Comparison of ENCODE assay signal across 25 cellular contexts in the genomic region with DNA sequence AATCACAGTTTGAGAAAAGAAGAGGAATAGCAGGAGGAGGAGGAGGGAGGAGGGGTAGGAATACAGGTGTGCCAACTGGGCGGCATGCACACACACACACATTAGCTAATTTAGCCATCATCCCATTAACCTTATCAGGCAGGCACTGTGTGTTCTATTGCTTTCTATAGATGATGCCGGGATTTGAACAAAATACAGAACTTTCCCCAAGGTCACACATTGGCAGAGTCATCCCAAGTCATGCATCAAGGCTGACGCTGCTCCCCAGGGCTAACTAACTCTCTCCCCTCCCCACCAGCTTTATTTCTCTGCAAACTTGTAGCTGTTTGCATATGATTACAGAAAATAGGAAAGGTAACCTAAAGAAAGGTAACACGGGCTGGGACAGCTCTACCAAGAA.
DNase-seq lines count a peak whose midpoint lies in the region; ATAC-seq and TF ChIP-seq lines count a peak whose summit lies in the region.
"Had no signal": no experiment of that assay in that cellular context is flagged by ENCODE, and none has a peak within 500 bp of the region (broad histone marks: within the 10 kb centered on the region; RNA-seq: fewer than 3 reads in every experiment).

No MANE protein-coding gene starts in this region.

- no peak for TF ChIP-seq EP300 in gastroesophageal sphincter (IDR thresholded peaks at IDR 0.05)

- TF ChIP-seq POLR2A in gastroesophageal sphincter (IDR thresholded peaks at IDR 0.05) (no peak), prostate gland (IDR thresholded peaks at IDR 0.05) (no peak)

- H3K27ac Mint-ChIP-seq in activated T-helper 2 cell treated with anti-CD3 and anti-CD28 coated beads, Interferon-gamma antibody, Interleukin-2, Interleukin-4, amounts not matched to agents 10 μg/mL and 5 μg/mL and 100 μg/mL, durations not matched to agents 14 hours and 24 hours and 36 hours: no peak overlapping the region
- H3K27ac Mint-ChIP-seq: activated CD4-positive, alpha-beta T cell treated with anti-CD3 and anti-CD28 coated beads for 36 hours; activated T-helper 1 cell treated with anti-CD3 and anti-CD28 coated beads, Interleukin-12 subunit alpha, Interleukin-12 subunit beta, Interleukin-2, Interleukin-4 antibody, amounts not matched to agents 30 ng/mL and 10 ng/mL and 1 ng/mL, durations not matched to agents 14 hours and 24 hours and 36 hours; dendritic cell treated with granulocyte-macrophage colony-stimulating factor and Interleukin-4, amounts not matched to agents 40 ng/mL and 50 ng/mL, for 4 days; stimulated activated naive CD8-positive, alpha-beta T cell treated with anti-CD3 and anti-CD28 coated beads, Interleukin-15, Interleukin-2, amounts not matched to agents 100 ng/mL and 50 ng/mL, for 24 hours had no signal

- H3K27ac ChIP-seq in right cardiac atrium (ENCODE audit: low read length): peak overlapping the region; percentile 42
- H3K27ac ChIP-seq in gastroesophageal sphincter: peak overlapping the region; percentile 89 to 97 (median 92)
- H3K27ac ChIP-seq in prostate gland: peak overlapping the region; percentile 70 to 72
- H3K27ac ChIP-seq: BLaER1, RWPE1 had no signal

- H3K4me1 ChIP-seq in right cardiac atrium (ENCODE audit: control insufficient read depth, insufficient read depth, low read length): peaks cover 19% of the 10 kb centered on the region
- H3K4me1 ChIP-seq in gastroesophageal sphincter: peaks cover 18 to 67% (median 41%) of the 10 kb centered on the region in 3 donors
- peaks cover 20% of the 10 kb centered on the region for H3K4me1 ChIP-seq in prostate gland (replicated peaks)

- no peak for TF ChIP-seq CTCF in gastroesophageal sphincter (IDR thresholded peaks at IDR 0.05)
- no peak for TF ChIP-seq CTCF in prostate gland (IDR thresholded peaks at IDR 0.05)

- no peak overlapping the region for H3K4me3 Mint-ChIP-seq in activated T-helper 2 cell treated with anti-CD3 and anti-CD28 coated beads, Interferon-gamma antibody, Interleukin-2, Interleukin-4, amounts not matched to agents 10 μg/mL and 5 μg/mL and 100 μg/mL, durations not matched to agents 14 hours and 24 hours and 36 hours (ENCODE audit: low read depth)
- H3K4me3 Mint-ChIP-seq: activated CD4-positive, alpha-beta T cell treated with anti-CD3 and anti-CD28 coated beads for 36 hours; activated T-helper 1 cell treated with anti-CD3 and anti-CD28 coated beads, Interleukin-12 subunit alpha, Interleukin-12 subunit beta, Interleukin-2, Interleukin-4 antibody, amounts not matched to agents 30 ng/mL and 10 ng/mL and 1 ng/mL, durations not matched to agents 14 hours and 24 hours and 36 hours; dendritic cell treated with granulocyte-macrophage colony-stimulating factor and Interleukin-4, amounts not matched to agents 40 ng/mL and 50 ng/mL, for 4 days; naive B cell; stimulated activated naive CD8-positive, alpha-beta T cell treated with anti-CD3 and anti-CD28 coated beads, Interleukin-15, Interleukin-2, amounts not matched to agents 100 ng/mL and 50 ng/mL, for 24 hours had no signal

- H3K36me3 Mint-ChIP-seq in activated T-helper 2 cell treated with anti-CD3 and anti-CD28 coated beads, Interferon-gamma antibody, Interleukin-2, Interleukin-4, amounts not matched to agents 10 μg/mL and 5 μg/mL and 100 μg/mL, durations not matched to agents 14 hours and 24 hours and 36 hours (ENCODE audit: low read depth): no peaks in the 10 kb centered on the region
- H3K36me3 Mint-ChIP-seq: naive B cell had no signal

- no peak for DNase-seq in right cardiac atrium
- DNase-seq in left ventricle myocardium superior: no peak
- no peak for DNase-seq in prostate gland (ENCODE audit: low spot score)
- no peak for DNase-seq in SW 1271 (lab: John Stamatoyannopoulos, UW)
- DNase-seq in LoVo (ENCODE audit: low spot score): no peak
- no peak for DNase-seq in activated T-helper 2 cell treated with anti-CD3 and anti-CD28 coated beads, Interferon-gamma antibody, Interleukin-2, Interleukin-4, amounts not matched to agents 10 μg/mL and 5 μg/mL and 100 μg/mL, durations not matched to agents 14 hours and 24 hours and 36 hours (ENCODE audit: low spot score)
- DNase-seq in NCI-H2029 (lab: John Stamatoyannopoulos, UW): no peak
- DNase-seq: activated CD4-positive, alpha-beta T cell treated with anti-CD3 and anti-CD28 coated beads for 36 hours; foreskin melanocyte; H7; islet precursor cell; KG1; MV-4-11; naive B cell; NCI-H2081; spleen; stimulated activated CD4-positive, alpha-beta T cell treated with anti-CD3 and anti-CD28 coated beads, Interleukin-4, amount 100 ng/mL, for 24 hours had no signal

- H3K27me3 Mint-ChIP-seq in activated T-helper 2 cell treated with anti-CD3 and anti-CD28 coated beads, Interferon-gamma antibody, Interleukin-2, Interleukin-4, amounts not matched to agents 10 μg/mL and 5 μg/mL and 100 μg/mL, durations not matched to agents 14 hours and 24 hours and 36 hours (ENCODE audit: low read depth): peaks cover 10% of the 10 kb centered on the region

- intact Hi-C loops in right cardiac atrium (cut with DNase I): no loop called here
- intact Hi-C loops in left ventricle myocardium superior (cut with micrococcal nuclease): no loop called here
- intact Hi-C loops in prostate gland (cut with DNase I): loop anchor here (10.0 kb wide), 1 partner anchor 51 kb away; no protein-coding TSS in a partner anchor
- intact Hi-C loops in activated T-helper 2 cell treated with anti-CD3 and anti-CD28 coated beads, Interferon-gamma antibody, Interleukin-2, Interleukin-4, amounts not matched to agents 10 μg/mL and 5 μg/mL and 100 μg/mL, durations not matched to agents 14 hours and 24 hours and 36 hours (cut with micrococcal nuclease): no loop called here

- H3K27me3 ChIP-seq in right cardiac atrium (ENCODE audit: control insufficient read depth, insufficient read depth) (no peaks in the 10 kb centered on the region), gastroesophageal sphincter (no peaks in the 10 kb centered on the region), prostate gland (replicated peaks; ENCODE audit: insufficient read depth) (no peaks in the 10 kb centered on the region)
- H3K27me3 ChIP-seq: BLaER1, spleen had no signal

- H3K9me3 Mint-ChIP-seq in activated T-helper 2 cell treated with anti-CD3 and anti-CD28 coated beads, Interferon-gamma antibody, Interleukin-2, Interleukin-4, amounts not matched to agents 10 μg/mL and 5 μg/mL and 100 μg/mL, durations not matched to agents 14 hours and 24 hours and 36 hours: peaks cover 8% of the 10 kb centered on the region

- H3K9me3 ChIP-seq in right cardiac atrium (ENCODE audit: control insufficient read depth, low read length): no peaks in the 10 kb centered on the region
- H3K9me3 ChIP-seq in gastroesophageal sphincter: peaks cover 0 to 3% (median 0%) of the 10 kb centered on the region in 3 donors
- H3K9me3 ChIP-seq in prostate gland: no peaks in the 10 kb centered on the region

- WGBS in right cardiac atrium: 71% methylated on average over 4 of the region's 4 CpGs
- 10 to 38% methylated on average over 2 to 4 of the region's 4 CpGs for WGBS in gastroesophageal sphincter (ENCODE audit: low coverage in 1 of 2), 2 donors
- 25% methylated on average over 4 of the region's 4 CpGs for WGBS in prostate gland

- ATAC-seq in right cardiac atrium (no peak), left ventricle myocardium superior (no peak), gastroesophageal sphincter (no peak)
- ATAC-seq: activated CD4-positive, alpha-beta T cell treated with anti-CD3 and anti-CD28 coated beads for 36 hours had no signal

- no peak overlapping the region for H3K4me3 ChIP-seq in right cardiac atrium (ENCODE audit: low read length)
- no peak overlapping the region for H3K4me3 ChIP-seq in gastroesophageal sphincter
- no peak overlapping the region for H3K4me3 ChIP-seq in prostate gland
- H3K4me3 ChIP-seq: A549, BLaER1, lung, spleen had no signal

- H3K36me3 ChIP-seq in gastroesophageal sphincter (no peaks in the 10 kb centered on the region), prostate gland (no peaks in the 10 kb centered on the region)
- H3K36me3 ChIP-seq: BLaER1, spleen had no signal

- H3K4me1 Mint-ChIP-seq in activated T-helper 2 cell treated with anti-CD3 and anti-CD28 coated beads, Interferon-gamma antibody, Interleukin-2, Interleukin-4, amounts not matched to agents 10 μg/mL and 5 μg/mL and 100 μg/mL, durations not matched to agents 14 hours and 24 hours and 36 hours (ENCODE audit: low read depth): no peaks in the 10 kb centered on the region
- H3K4me1 Mint-ChIP-seq: activated CD4-positive, alpha-beta T cell treated with anti-CD3 and anti-CD28 coated beads for 36 hours; naive B cell had no signal
